16 cellular contexts compared by ENCODE assay signal in the genomic region with DNA sequence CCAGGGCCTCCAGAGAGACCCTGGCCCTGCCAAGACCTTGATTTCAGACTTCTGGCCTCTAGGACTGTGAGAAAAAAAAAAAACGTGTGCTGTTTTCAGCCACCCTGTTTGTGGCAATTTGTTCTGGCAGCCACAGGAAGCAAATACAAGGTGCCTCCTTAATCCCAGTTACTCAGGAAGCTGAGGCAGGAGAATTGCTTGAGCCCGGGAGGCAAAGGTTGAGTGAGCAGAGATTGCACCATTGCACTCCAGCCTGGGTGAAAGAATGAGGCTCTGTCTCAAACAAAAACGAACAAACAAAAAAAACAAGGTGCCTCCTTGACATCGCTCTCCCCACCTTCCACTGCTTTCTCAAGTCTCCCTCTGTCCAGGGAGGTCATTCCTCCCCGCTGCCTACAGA.
"Had no signal": no experiment of that assay in that cellular context is flagged by ENCODE, and none has a peak within 500 bp of the region (broad histone marks: within the 10 kb centered on the region; RNA-seq: fewer than 3 reads in every experiment).

No MANE protein-coding gene starts in this region.

- H3K9me3 ChIP-seq: adrenal gland, colonic mucosa, upper lobe of left lung had no signal

- H3K4me1 ChIP-seq: adrenal gland, colonic mucosa, upper lobe of left lung had no signal

- DNase-seq: activated CD4-positive, alpha-beta T cell treated with anti-CD3 and anti-CD28 coated beads for 4 hours; activated CD8-positive, alpha-beta T cell treated with anti-CD3 and anti-CD28 coated beads for 36 hours; activated effector memory CD4-positive, alpha-beta T cell treated with Interleukin-2 at 50 U/mL for 16 hours; activated T-cell treated with anti-CD3 and anti-CD28 coated beads, Interleukin-2, amount 50 U/mL, for 4 hours; adrenal gland; caudate nucleus; colonic mucosa; effector CD4-positive, alpha-beta T cell; foreskin melanocyte; head of caudate nucleus; stimulated activated CD4-positive, alpha-beta T cell treated with anti-CD3 and anti-CD28 coated beads, Interleukin-4, amount 100 ng/mL, for 4 hours; stimulated activated CD8-positive, alpha-beta memory T cell treated with anti-CD3 and anti-CD28 coated beads, Interleukin-4, amount 100 ng/mL, for 48 hours; stimulated activated naive CD4-positive, alpha-beta T cell treated with Interleukin-2 at 50 U/mL for 16 hours; T-helper 2 cell; upper lobe of left lung had no signal

- H3K27me3 ChIP-seq: adrenal gland, colonic mucosa, upper lobe of left lung had no signal

- H3K27ac ChIP-seq: adrenal gland, colonic mucosa, upper lobe of left lung had no signal

- H3K36me3 ChIP-seq: adrenal gland, colonic mucosa, upper lobe of left lung had no signal

- ATAC-seq: activated CD8-positive, alpha-beta T cell treated with anti-CD3 and anti-CD28 coated beads for 36 hours; activated T-cell treated with anti-CD3 and anti-CD28 coated beads, Interleukin-2, amount 50 U/mL, for 4 hours had no signal

- H3K4me3 ChIP-seq: adrenal gland, colonic mucosa, lung, upper lobe of left lung had no signal
